Comparison of ENCODE assay signal across 14 cellular contexts in the genomic region with DNA sequence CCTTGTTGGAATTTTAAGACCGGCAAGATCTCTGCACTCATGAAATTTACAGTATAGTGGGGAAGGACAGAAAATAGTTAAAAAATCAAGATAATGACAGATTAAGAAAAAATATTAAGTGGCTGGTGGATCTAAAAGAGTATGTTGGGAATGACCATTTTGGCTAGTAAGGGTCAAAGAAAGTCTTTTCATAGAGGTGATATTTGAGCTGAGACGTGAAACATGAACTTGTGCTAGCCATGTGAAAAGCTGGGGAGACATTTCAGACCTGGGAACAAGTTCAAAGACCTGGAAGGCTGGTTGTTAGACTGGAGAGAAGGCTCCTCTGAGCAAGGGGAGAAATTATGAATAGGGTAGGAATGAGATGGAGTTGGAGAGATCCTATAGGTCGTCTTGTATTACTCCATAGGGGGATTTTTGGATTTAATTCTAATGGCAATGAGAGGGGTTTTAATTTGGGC. TPM values are rescaled to one million over a fixed set of nuclear protein-coding genes. Genes with fewer than 3 reads are reported as not detected.
DNase-seq lines count a peak whose midpoint lies in the region; ATAC-seq and TF ChIP-seq lines count a peak whose summit lies in the region.
"Had no signal": no experiment of that assay in that cellular context is flagged by ENCODE, and none has a peak within 500 bp of the region (broad histone marks: within the 10 kb centered on the region; RNA-seq: fewer than 3 reads in every experiment).

No MANE protein-coding gene starts in this region.

- peak; percentile 49 for DNase-seq in DMS 273 (lab: John Stamatoyannopoulos, UW; ENCODE audit: unreplicated experiment)
- no peak for DNase-seq in DMS 273 treated with DMSO at 0.1 percent for 48 hours (lab: John Stamatoyannopoulos, UW)
- no peak for DNase-seq in ascending aorta (ENCODE audit: low spot score in 2 of 2)
- DNase-seq in tibial artery, result no peak
- DNase-seq in central memory CD4-positive, alpha-beta T cell, result no peak
- DNase-seq in NCI-H774 (lab: John Stamatoyannopoulos, UW), result no peak
- DNase-seq: 8988T; activated CD4-positive, alpha-beta T cell treated with anti-CD3 and anti-CD28 coated beads, Interleukin-2, amount 50 U/mL, for 48 hours; anterior cingulate cortex; effector memory CD4-positive, alpha-beta T cell; NCI-H226; testis had no signal

- TF ChIP-seq CTCF in ascending aorta (IDR thresholded peaks at IDR 0.05) (no peak), tibial artery (IDR thresholded peaks at IDR 0.05) (peak in 1 of 2 experiments; percentile 2)

- H3K27me3 ChIP-seq in ascending aorta (no peaks in the 10 kb centered on the region), muscle layer of duodenum (ENCODE audit: low read depth, low read length) (no peaks in the 10 kb centered on the region), tibial artery (no peaks in the 10 kb centered on the region)
- H3K27me3 ChIP-seq: testis had no signal

- intact Hi-C loops in ascending aorta (cut with DNase I) (no loop called here), tibial artery (cut with DNase I; ENCODE audit: low total_unique reads) (no loop called here)

- no peak for ATAC-seq in HG02642 (IDR thresholded peaks at IDR 0.05; ENCODE audit: poor library complexity, unreplicated experiment)

- peaks cover 4 to 56% of the 10 kb centered on the region in 2 donors for H3K4me1 ChIP-seq in ascending aorta
- peaks cover 22 to 56% of the 10 kb centered on the region in 2 donors for H3K4me1 ChIP-seq in muscle layer of duodenum (ENCODE audit: control insufficient read depth in 1 of 2, insufficient read depth in 2 of 2, low read length in 2 of 2)
- peaks cover 0 to 71% (median 48%) of the 10 kb centered on the region in 4 donors for H3K4me1 ChIP-seq in tibial artery

- H3K36me3 ChIP-seq in ascending aorta, result no peaks in the 10 kb centered on the region
- peaks cover 0 to 6% of the 10 kb centered on the region in 2 donors for H3K36me3 ChIP-seq in muscle layer of duodenum (ENCODE audit: control insufficient read depth in 1 of 2, insufficient read depth in 2 of 2, low read length in 2 of 2)
- no peaks in the 10 kb centered on the region for H3K36me3 ChIP-seq in tibial artery

- H3K9me3 ChIP-seq in ascending aorta (no peaks in the 10 kb centered on the region), muscle layer of duodenum (ENCODE audit: control insufficient read depth in 1 of 2, low read length in 2 of 2) (no peaks in the 10 kb centered on the region), tibial artery (no peaks in the 10 kb centered on the region)
- H3K9me3 ChIP-seq: testis had no signal

- H3K27ac ChIP-seq in ascending aorta (peak overlapping the region; percentile 99 to 100), muscle layer of duodenum (ENCODE audit: low read length) (peak overlapping the region; percentile 12), tibial artery (peak overlapping the region; percentile 99)

- H3K4me3 ChIP-seq in ascending aorta (peak overlapping the region; percentile 29 to 97), muscle layer of duodenum (ENCODE audit: low read depth in 1 of 2, low read length in 2 of 2) (peak overlapping the region in 1 of 2 donors; percentile 85), tibial artery (no peak overlapping the region)
- H3K4me3 ChIP-seq: testis had no signal

RNA-seq across cellular contexts. Expression of gene BICRAL, which starts 4.7 kb away (rescaled TPM):
- total RNA-seq in ascending aorta, result 9.7 TPM

RNA-seq across cellular contexts. Expression of gene TBCC, which starts 40.7 kb away (rescaled TPM):
- total RNA-seq in ascending aorta, result 50.8 TPM

Comparison
In these comparisons a context has a peak if more than half of its experiments do, and no peak if none do; other contexts are left out.
1. H3K27ac ChIP-seq: peak in every context shown above with its lines; median percentile 100 in ascending aorta; 99 in tibial artery; 12 in muscle layer of duodenum.
2. H3K4me3 ChIP-seq: peak in ascending aorta (2 of 2); none in tibial artery (0 of 2).